ENCODE assay signal across 8 cellular contexts in the genomic region with DNA sequence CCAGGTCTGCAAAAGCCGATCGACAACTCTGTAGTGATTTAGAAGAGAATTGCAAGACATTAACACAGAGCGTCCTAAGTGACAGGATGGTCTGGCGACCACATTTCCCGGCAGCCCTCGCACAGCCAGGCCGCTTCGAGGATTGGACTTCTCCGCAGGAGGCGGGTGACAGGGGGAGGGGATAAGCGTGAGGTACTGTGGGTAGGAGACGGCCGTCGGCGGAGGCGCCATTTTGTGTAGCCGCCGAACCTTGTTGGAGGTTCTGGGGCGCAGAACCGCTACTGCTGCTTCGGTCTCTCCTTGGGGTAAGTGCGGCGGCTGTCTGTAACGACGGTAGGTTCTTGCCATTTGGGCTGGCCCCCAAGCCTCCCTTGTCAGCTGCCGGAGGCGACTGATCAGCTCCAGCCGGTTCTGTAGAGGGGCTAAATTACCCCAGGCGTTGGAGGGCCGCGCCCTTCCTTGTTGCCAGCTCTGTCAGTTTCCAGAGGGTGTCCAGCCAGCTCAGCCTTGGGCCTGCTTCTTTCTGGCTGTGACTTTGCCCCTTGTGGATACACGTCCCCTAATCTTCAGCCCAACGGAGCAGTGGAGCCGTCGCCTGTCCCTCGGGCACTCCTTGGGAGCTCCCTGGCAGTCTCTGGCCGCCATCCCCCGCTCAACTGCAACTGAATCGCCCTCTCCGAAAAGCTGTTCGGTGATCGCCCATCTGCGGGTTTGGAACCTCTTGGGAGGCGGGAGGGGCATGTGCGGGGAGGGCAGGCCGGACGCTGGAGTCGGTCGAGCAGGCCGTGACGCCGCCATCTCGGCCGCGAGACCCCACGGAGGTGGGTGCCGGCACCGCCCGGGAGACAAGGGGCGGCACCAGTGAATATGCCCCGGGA. TPM values are rescaled to one million over a fixed set of nuclear protein-coding genes. Genes with fewer than 3 reads are reported as not detected.
A peak's percentile ranks its signal among the peaks of the same experiment; 100 is the strongest.
DNase-seq lines count a peak whose midpoint lies in the region; ATAC-seq and TF ChIP-seq lines count a peak whose summit lies in the region.

Gene RBM5 (plus strand): TSS at position 195 of the 878 bp plus-strand sequence. CDS start 1,516 bp downstream, outside the sequence.

- peaks cover 32% of the 10 kb centered on the region for H3K36me3 Mint-ChIP-seq in activated CD4-positive, alpha-beta T cell treated with anti-CD3 and anti-CD28 coated beads for 36 hours (ENCODE audit: low read depth)

- peak within 1 kb of the TSS; percentile 97 for H3K27ac Mint-ChIP-seq in activated CD4-positive, alpha-beta T cell treated with anti-CD3 and anti-CD28 coated beads for 36 hours

- no peaks in the 10 kb centered on the region for H3K36me3 ChIP-seq in kidney epithelial cell (ENCODE audit: control insufficient read depth, insufficient read depth, low read length)

- POLR2A ChIA-PET in activated CD4-positive, alpha-beta T cell treated with anti-CD3 and anti-CD28 coated beads for 36 hours (lab: Charles Lee): interaction anchor here (0.5 to 0.8 kb wide), 4 partner anchors 7 to 299 kb away, joined by 3 to 5 read pairs (median 3); no protein-coding TSS in a partner anchor

- H3K4me3 Mint-ChIP-seq in activated CD4-positive, alpha-beta T cell treated with anti-CD3 and anti-CD28 coated beads for 36 hours: peak within 1 kb of the TSS; percentile 99

- CTCF ChIA-PET in activated CD4-positive, alpha-beta T cell treated with anti-CD3 and anti-CD28 coated beads for 36 hours (lab: Charles Lee): interaction anchor here (0.9 to 2.7 kb wide), 5 partner anchors 12 to 29 kb away, joined by 3 to 11 read pairs (median 4); no protein-coding TSS in a partner anchor

- H3K9me3 Mint-ChIP-seq in activated CD4-positive, alpha-beta T cell treated with anti-CD3 and anti-CD28 coated beads for 36 hours (ENCODE audit: low read depth): no peaks in the 10 kb centered on the region

- DNase-seq in AG10803 (ENCODE audit: low read depth) (peak; percentile 92), NCI-H524 (lab: John Stamatoyannopoulos, UW) (peak; percentile 75 to 83), choroid plexus epithelial cell (ENCODE audit: low read depth) (peak; percentile 96), kidney epithelial cell (ENCODE audit: low read depth) (peak; percentile 77)
- DNase-seq in activated CD4-positive, alpha-beta T cell treated with anti-CD3 and anti-CD28 coated beads for 36 hours: peak; percentile 97
- peak; percentile 91 to 92 for DNase-seq in stimulated activated CD4-positive, alpha-beta T cell treated with anti-CD3 and anti-CD28 coated beads, Interleukin-15, amount 100 ng/mL, for 48 hours (ENCODE audit: low read depth in 2 of 2)

- intact Hi-C loops in activated CD4-positive, alpha-beta T cell treated with anti-CD3 and anti-CD28 coated beads for 36 hours (cut with DNase I, micrococcal nuclease): loop anchor here (1.0 to 5.0 kb wide), 9 partner anchors 66 to 619 kb away; partner anchors contain the start of genes RBM6 (in 2 of the 2), APEH (in 1 of the 2), DAG1 (in 1 of the 2) and IP6K1 (in 1 of the 2)

- ATAC-seq in GM19043 (IDR thresholded peaks at IDR 0.05; ENCODE audit: low read depth, unreplicated experiment) (peak; percentile 99), HG03432 (IDR thresholded peaks at IDR 0.05; ENCODE audit: unreplicated experiment) (peak; percentile 97)
- ATAC-seq in activated CD4-positive, alpha-beta T cell treated with anti-CD3 and anti-CD28 coated beads for 36 hours: peak; percentile 100

- H3K4me3 ChIP-seq in AG10803 (ENCODE audit: low read length) (peak within 1 kb of the TSS; percentile 100), choroid plexus epithelial cell (ENCODE audit: low read depth, low read length) (peak within 1 kb of the TSS; percentile 98), kidney epithelial cell (ENCODE audit: low read depth, low read length) (peak within 1 kb of the TSS; percentile 98)

- peaks cover 28% of the 10 kb centered on the region for H3K4me1 Mint-ChIP-seq in activated CD4-positive, alpha-beta T cell treated with anti-CD3 and anti-CD28 coated beads for 36 hours

- TF ChIP-seq CTCF in AG10803 (conservative IDR thresholded peaks at IDR 0.05; ENCODE audit: low read length) (no peak), choroid plexus epithelial cell (conservative IDR thresholded peaks at IDR 0.05; ENCODE audit: low read depth, low read length) (no peak), kidney epithelial cell (IDR thresholded peaks at IDR 0.05; ENCODE audit: insufficient read depth, low read length, poor library complexity, severe bottlenecking) (no peak)

- no peaks in the 10 kb centered on the region for H3K27me3 Mint-ChIP-seq in activated CD4-positive, alpha-beta T cell treated with anti-CD3 and anti-CD28 coated beads for 36 hours

- no peaks in the 10 kb centered on the region for H3K27me3 ChIP-seq in kidney epithelial cell (ENCODE audit: control insufficient read depth, insufficient read depth, low read length)

RNA-seq across cellular contexts. Expression of gene RBM5, which starts in this region (rescaled TPM):
- 100 to 1,000 TPM; 118 to 131 TPM for total RNA-seq in activated CD4-positive, alpha-beta T cell treated with anti-CD3 and anti-CD28 coated beads for 36 hours
- 84.5 and 94.1 TPM in 2 replicates for total RNA-seq in kidney epithelial cell

Comparison
In these comparisons a context has a peak if more than half of its experiments do, and no peak if none do; other contexts are left out.
1. Peak in every context shown above with its lines: DNase-seq, ATAC-seq and H3K4me3 ChIP-seq.